ENCODE assay signal across 22 cellular contexts in the genomic region with DNA sequence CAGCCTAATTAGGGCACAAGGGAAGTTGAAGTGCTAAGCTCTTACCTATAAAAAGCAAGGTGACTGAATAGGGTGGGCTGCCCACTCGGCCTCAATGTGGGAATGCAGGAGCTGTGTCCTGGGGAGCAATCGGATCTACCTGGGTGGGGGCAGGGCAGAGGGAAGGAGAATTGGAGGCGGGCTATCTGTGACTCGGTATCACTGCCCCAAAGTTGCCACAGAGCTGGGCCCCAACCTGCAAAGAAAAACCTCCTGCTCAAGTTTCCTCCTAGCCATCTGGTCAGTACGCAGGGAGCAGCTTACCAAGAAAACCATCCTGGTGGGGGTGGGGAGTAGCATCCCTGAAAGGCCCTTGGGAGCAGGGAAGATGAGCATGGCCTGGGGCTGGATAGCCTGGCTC. TPM values are rescaled to one million over a fixed set of nuclear protein-coding genes. Genes with fewer than 3 reads are reported as not detected.
DNase-seq lines count a peak whose midpoint lies in the region; ATAC-seq and TF ChIP-seq lines count a peak whose summit lies in the region.
"Had no signal": no experiment of that assay in that cellular context is flagged by ENCODE, and none has a peak within 500 bp of the region (broad histone marks: within the 10 kb centered on the region; RNA-seq: fewer than 3 reads in every experiment).

No MANE protein-coding gene starts in this region.

- no peaks in the 10 kb centered on the region for H3K9me3 ChIP-seq in WERI-Rb-1 (ENCODE audit: severe bottlenecking)

- no peaks in the 10 kb centered on the region for H3K9me3 Mint-ChIP-seq in GM23338
- no peaks in the 10 kb centered on the region for H3K9me3 Mint-ChIP-seq in stimulated activated memory B cell treated with anti-CD40 and anti-IgM and Interleukin-4, amounts not matched to agents 10 μg/mL and 1 μg/mL and 100 μg/mL, for 72 hours
- H3K9me3 Mint-ChIP-seq: CD4-positive, CD25-positive, alpha-beta regulatory T cell had no signal

- no peaks in the 10 kb centered on the region; the same call in 1 of the 2 replicates for H4K20me1 ChIP-seq in GM23338 (replicated peaks; ENCODE audit: insufficient read depth)

- peak; percentile 78 for ATAC-seq in GM23338
- no peak for ATAC-seq in stimulated activated memory B cell treated with anti-CD40 and anti-IgM and Interleukin-4, amounts not matched to agents 10 μg/mL and 1 μg/mL and 100 μg/mL, for 72 hours
- ATAC-seq: HCT116 had no signal

- peaks cover 11% of the 10 kb centered on the region; the same call in 1 of the 2 replicates for H3K4me1 ChIP-seq in GM23338 (ENCODE audit: insufficient read depth)

- peak overlapping the region; percentile 89 for H3K27ac Mint-ChIP-seq in GM23338
- H3K27ac Mint-ChIP-seq in stimulated activated memory B cell treated with anti-CD40 and anti-IgM and Interleukin-4, amounts not matched to agents 10 μg/mL and 1 μg/mL and 100 μg/mL, for 72 hours, result no peak overlapping the region
- H3K27ac Mint-ChIP-seq: CD4-positive, CD25-positive, alpha-beta regulatory T cell had no signal

- peak overlapping the region; percentile 29; the same call in 1 of the 2 replicates for H3K4me2 ChIP-seq in GM23338

- H3K4me3 ChIP-seq in GM23338, result no peak overlapping the region
- H3K4me3 ChIP-seq in WERI-Rb-1 (ENCODE audit: low read depth, low read length), result peak overlapping the region; percentile 18
- H3K4me3 ChIP-seq: GM23248 had no signal

- H2AFZ ChIP-seq in GM23338, result no peak overlapping the region
- H2AFZ ChIP-seq: GM23248 had no signal

- no peaks in the 10 kb centered on the region for H3F3A ChIP-seq in GM23338 (replicated peaks; ENCODE audit: low read depth)

- H3K9me2 ChIP-seq in GM23338 (ENCODE audit: insufficient read depth), result no peaks in the 10 kb centered on the region

- peak; percentile 46 for DNase-seq in GM23338 (ENCODE audit: low spot score)
- peak; percentile 77 for DNase-seq in NCI-H2171 (lab: John Stamatoyannopoulos, UW)
- DNase-seq in WERI-Rb-1, result peak; percentile 94
- peak; percentile 62 for DNase-seq in left kidney (ENCODE audit: low read depth, low spot score)
- DNase-seq in NCI-H2107 (lab: John Stamatoyannopoulos, UW), result no peak
- no peak for DNase-seq in SKM-1 treated with dmso at 0.1 percent for 144 hours (lab: John Stamatoyannopoulos, UW; ENCODE audit: unreplicated experiment)
- no peak for DNase-seq in GF-D8 (lab: John Stamatoyannopoulos, UW)
- DNase-seq: CD4-positive, CD25-positive, alpha-beta regulatory T cell; DND-41; GM23248; Kasumi-1; NCI-H1694; NCI-H2081; NCI-H446 treated with DMSO at 0.1 percent for 48 hours; NCI-H748 treated with DMSO at 0.1 percent for 48 hours; Right ventricle myocardium superior had no signal

- H3K4me1 Mint-ChIP-seq in GM23338, result peaks cover 26% of the 10 kb centered on the region
- no peaks in the 10 kb centered on the region for H3K4me1 Mint-ChIP-seq in stimulated activated memory B cell treated with anti-CD40 and anti-IgM and Interleukin-4, amounts not matched to agents 10 μg/mL and 1 μg/mL and 100 μg/mL, for 72 hours
- H3K4me1 Mint-ChIP-seq: CD4-positive, CD25-positive, alpha-beta regulatory T cell had no signal

- no peak for TF ChIP-seq CTCF in GM23338 (conservative IDR thresholded peaks at IDR 0.05; ENCODE audit: low read depth in 2 of 2)
- no peak for TF ChIP-seq CTCF in WERI-Rb-1 (IDR thresholded peaks at IDR 0.05; ENCODE audit: low read depth, low read length)

- H3K27ac ChIP-seq in GM23338 (ENCODE audit: low read depth), result 0 out of 2 replicates have a peak overlapping the region, but pooled peaks have one; percentile 24
- H3K27ac ChIP-seq in WERI-Rb-1, result peak overlapping the region; percentile 86
- H3K27ac ChIP-seq: GM23248 had no signal

- no peaks in the 10 kb centered on the region for H3K79me2 ChIP-seq in GM23338 (replicated peaks; ENCODE audit: insufficient read depth)

- peaks cover 8% of the 10 kb centered on the region; the same call in 1 of the 3 replicates for H3K36me3 Mint-ChIP-seq in GM23338 (ENCODE audit: low read depth)
- no peaks in the 10 kb centered on the region for H3K36me3 Mint-ChIP-seq in stimulated activated memory B cell treated with anti-CD40 and anti-IgM and Interleukin-4, amounts not matched to agents 10 μg/mL and 1 μg/mL and 100 μg/mL, for 72 hours
- H3K36me3 Mint-ChIP-seq: CD4-positive, CD25-positive, alpha-beta regulatory T cell had no signal

- H3K27me3 ChIP-seq in GM23338 (ENCODE audit: insufficient read depth), result no peaks in the 10 kb centered on the region
- no peaks in the 10 kb centered on the region for H3K27me3 ChIP-seq in WERI-Rb-1 (ENCODE audit: insufficient read depth, low read depth, severe bottlenecking)

- peaks cover 6% of the 10 kb centered on the region for H3K27me3 Mint-ChIP-seq in GM23338 (ENCODE audit: insufficient read depth, low read depth, poor library complexity)
- H3K27me3 Mint-ChIP-seq in stimulated activated memory B cell treated with anti-CD40 and anti-IgM and Interleukin-4, amounts not matched to agents 10 μg/mL and 1 μg/mL and 100 μg/mL, for 72 hours, result no peaks in the 10 kb centered on the region

- H3K36me3 ChIP-seq in GM23338 (ENCODE audit: insufficient read depth), result no peaks in the 10 kb centered on the region
- H3K36me3 ChIP-seq in WERI-Rb-1, result peaks cover 7% of the 10 kb centered on the region

- H3K4me3 Mint-ChIP-seq in GM23338, result peak overlapping the region; percentile 25; the same call in 1 of the 3 replicates
- no peak overlapping the region for H3K4me3 Mint-ChIP-seq in stimulated activated memory B cell treated with anti-CD40 and anti-IgM and Interleukin-4, amounts not matched to agents 10 μg/mL and 1 μg/mL and 100 μg/mL, for 72 hours

TF ChIP-seq in GM23338, 12 proteins besides CTCF, POLR2A, EP300 and RAD21:
- TF ChIP-seq NANOG (IDR thresholded peaks at IDR 0.05; ENCODE audit: borderline replicate concordance), result no peak
- no peak for TF ChIP-seq REST (IDR thresholded peaks at IDR 0.05; ENCODE audit: unreplicated experiment)
- no peak for TF ChIP-seq ETS1 (IDR thresholded peaks at IDR 0.05)
- no peak for TF ChIP-seq JUNB (IDR thresholded peaks at IDR 0.05; ENCODE audit: unreplicated experiment)
- TF ChIP-seq ZNF331 (CRISPR knock-in tag; IDR thresholded peaks at IDR 0.05; ENCODE audit: low read depth), result no peak

RNA-seq across cellular contexts. Expression of gene CIB2, which starts 10.7 kb away (rescaled TPM):
- total RNA-seq in GM23338 (2014; rRNA removed; shearing (Covaris generic)), result 62.6 and 64.4 TPM in 2 replicates
- 56.6 and 59.5 TPM in 2 replicates for polyA plus RNA-seq in GM23338 (2016; fragmentation: Nextera tagmentation; extraction: Ambion mirVana)

RNA-seq across cellular contexts. Expression of gene SH2D7, which starts 28.2 kb away (rescaled TPM):
- total RNA-seq in GM23338 (2014; rRNA removed; shearing (Covaris generic)), result not detected in 2 replicates
- 0.31 and 0.33 TPM in 2 replicates for polyA plus RNA-seq in GM23338 (2016; fragmentation: Nextera tagmentation; extraction: Ambion mirVana)
- total RNA-seq: CD4-positive, CD25-positive, alpha-beta regulatory T cell; GM23248; MCF 10A; OCI-LY7; Right ventricle myocardium superior; SK-MEL-5 had no signal
- polyA plus RNA-seq: BJ, GM23248 had no signal

RNA-seq across cellular contexts. Expression of gene IDH3A, which starts 28.6 kb away (rescaled TPM):
- total RNA-seq in GM23338 (2014; rRNA removed; shearing (Covaris generic)), result 40.5 and 41.6 TPM in 2 replicates
- 18.6 and 24.1 TPM in 2 replicates for polyA plus RNA-seq in GM23338 (2016; fragmentation: Nextera tagmentation; extraction: Ambion mirVana)

RNA-seq across cellular contexts. Expression of gene TBC1D2B, which starts 43.0 kb away (rescaled TPM):
- 17.0 and 17.8 TPM in 2 replicates for total RNA-seq in GM23338 (2014; rRNA removed; shearing (Covaris generic))
- 3.6 and 5.2 TPM in 2 replicates for polyA plus RNA-seq in GM23338 (2016; fragmentation: Nextera tagmentation; extraction: Ambion mirVana)

Comparison
In these comparisons a context has a peak if more than half of its experiments do, and no peak if none do; other contexts are left out.
1. DNase-seq: peak in GM23338 (single experiment), NCI-H2171 (single experiment), WERI-Rb-1 (single experiment) and left kidney (single experiment); none in NCI-H2107 (single experiment), SKM-1 treated with dmso at 0.1 percent for 144 hours (single experiment) and GF-D8 (single experiment).